ENCODE assay signal across 25 cellular contexts in the genomic region with DNA sequence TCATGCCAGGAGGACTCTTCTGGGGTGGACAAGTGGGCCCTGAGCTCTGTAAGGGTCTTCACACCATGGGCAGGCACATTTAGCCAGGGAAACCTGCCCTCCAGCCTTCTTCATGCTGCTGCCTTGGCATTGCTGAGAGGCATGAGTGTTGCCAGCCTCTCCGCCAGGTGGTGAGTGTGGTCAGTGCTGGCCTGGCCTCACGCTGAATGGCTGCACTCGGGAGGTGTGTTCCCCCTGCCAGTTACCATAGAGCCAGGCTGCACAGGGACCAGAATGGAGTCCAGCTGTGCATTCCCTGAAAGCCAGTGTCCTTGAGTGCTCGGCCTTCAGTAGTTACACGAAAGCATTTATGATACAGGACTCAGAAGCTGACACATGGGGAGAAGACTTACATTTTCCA.
DNase-seq lines count a peak whose midpoint lies in the region; ATAC-seq and TF ChIP-seq lines count a peak whose summit lies in the region.
"Had no signal": no experiment of that assay in that cellular context is flagged by ENCODE, and none has a peak within 500 bp of the region (broad histone marks: within the 10 kb centered on the region; RNA-seq: fewer than 3 reads in every experiment).

No MANE protein-coding gene starts in this region.

- H3K9me3 ChIP-seq in neural cell (ENCODE audit: low read length), result no peaks in the 10 kb centered on the region
- H3K9me3 ChIP-seq: BE2C, esophagus squamous epithelium had no signal

- H3K9ac ChIP-seq in neural cell (ENCODE audit: low read length), result no peak overlapping the region
- H3K9ac ChIP-seq: KMS-11 had no signal

- DNase-seq in G401 (ENCODE audit: low spot score) (peak; percentile 79), NCI-H146 treated with DMSO at 0.1 percent for 48 hours (lab: John Stamatoyannopoulos, UW; ENCODE audit: unreplicated experiment) (peak; percentile 92), cerebellar nuclear complex (lab: John Stamatoyannopoulos, UW) (peak; percentile 8 to 24), islet precursor cell (no peak)
- DNase-seq in activated CD8-positive, alpha-beta memory T cell treated with anti-CD3 and anti-CD28 coated beads, Interleukin-2, amount 50 U/mL, for 48 hours, result no peak
- DNase-seq: activated CD4-positive, alpha-beta T cell treated with anti-CD3 and anti-CD28 coated beads, Interleukin-2, amount 50 U/mL, for 4 hours; activated naive CD4-positive, alpha-beta T cell treated with anti-CD3 and anti-CD28 coated beads, Interleukin-2, amount 50 U/mL, for 16 hours; amygdala; BE2C; CD8-positive, alpha-beta memory T cell; dermis blood vessel endothelial cell; esophagus squamous epithelium; foreskin melanocyte; H7; hippocampal formation; naive B cell; NCI-H1694 treated with DMSO at 0.1 percent for 48 hours; NCI-H524 treated with DMSO at 0.1 percent for 48 hours; RPMI8226; stimulated activated CD4-positive, alpha-beta T cell treated with anti-CD3 and anti-CD28 coated beads, Interleukin-2, amount 100 ng/mL, for 48 hours had no signal

- no peak overlapping the region for H3K27ac ChIP-seq in neural cell (ENCODE audit: low read length)
- H3K27ac ChIP-seq: esophagus squamous epithelium, KMS-11, SK-N-MC had no signal

- no peaks in the 10 kb centered on the region for H3K79me2 ChIP-seq in neural cell (replicated peaks; ENCODE audit: insufficient read depth, low read length)

- H3K4me2 ChIP-seq in neural cell (ENCODE audit: low read length), result no peak overlapping the region
- H3K4me2 ChIP-seq: KMS-11 had no signal

- TF ChIP-seq EP300 in neural cell (conservative IDR thresholded peaks at IDR 0.05; ENCODE audit: poor library complexity, severe bottlenecking), result no peak

- H4K20me1 ChIP-seq in neural cell (ENCODE audit: insufficient read depth), result no peaks in the 10 kb centered on the region

- H2AFZ ChIP-seq in neural cell (ENCODE audit: low read depth, low read length), result no peak overlapping the region

- no peak for TF ChIP-seq CTCF in neural cell (IDR thresholded peaks at IDR 0.05; ENCODE audit: poor library complexity, severe bottlenecking)

- peaks cover 10% of the 10 kb centered on the region for H3K36me3 ChIP-seq in neural cell (ENCODE audit: insufficient read depth, low read length)
- H3K36me3 ChIP-seq: BE2C had no signal

- ATAC-seq in HG03139 (IDR thresholded peaks at IDR 0.05; ENCODE audit: unreplicated experiment) (no peak), HG03342 (IDR thresholded peaks at IDR 0.05; ENCODE audit: unreplicated experiment) (no peak)

- H3K9me2 ChIP-seq in neural cell (ENCODE audit: insufficient read depth, low read length), result no peaks in the 10 kb centered on the region

- no peaks in the 10 kb centered on the region for H3F3A ChIP-seq in neural cell (ENCODE audit: insufficient read depth, low read length, poor library complexity, severe bottlenecking)

- no peak overlapping the region for H3K4me3 ChIP-seq in neural cell (ENCODE audit: low read length)
- H3K4me3 ChIP-seq: esophagus squamous epithelium, SK-N-MC had no signal

- no peaks in the 10 kb centered on the region for H3K27me3 ChIP-seq in neural cell (ENCODE audit: insufficient read depth, low read depth, low read length)
- H3K27me3 ChIP-seq: BE2C, esophagus squamous epithelium had no signal

- TF ChIP-seq RAD21 in neural cell (conservative IDR thresholded peaks at IDR 0.05), result no peak

- in situ Hi-C loops in G401 (cut with HindIII; ENCODE audit: low sequenced_read_pairs), result no loop called here

TF ChIP-seq in neural cell, 6 proteins besides CTCF, POLR2A, EP300 and RAD21:
- TF ChIP-seq MXI1 (conservative IDR thresholded peaks at IDR 0.05; ENCODE audit: poor library complexity, severe bottlenecking), result no peak
- TF ChIP-seq, protein P1, sequence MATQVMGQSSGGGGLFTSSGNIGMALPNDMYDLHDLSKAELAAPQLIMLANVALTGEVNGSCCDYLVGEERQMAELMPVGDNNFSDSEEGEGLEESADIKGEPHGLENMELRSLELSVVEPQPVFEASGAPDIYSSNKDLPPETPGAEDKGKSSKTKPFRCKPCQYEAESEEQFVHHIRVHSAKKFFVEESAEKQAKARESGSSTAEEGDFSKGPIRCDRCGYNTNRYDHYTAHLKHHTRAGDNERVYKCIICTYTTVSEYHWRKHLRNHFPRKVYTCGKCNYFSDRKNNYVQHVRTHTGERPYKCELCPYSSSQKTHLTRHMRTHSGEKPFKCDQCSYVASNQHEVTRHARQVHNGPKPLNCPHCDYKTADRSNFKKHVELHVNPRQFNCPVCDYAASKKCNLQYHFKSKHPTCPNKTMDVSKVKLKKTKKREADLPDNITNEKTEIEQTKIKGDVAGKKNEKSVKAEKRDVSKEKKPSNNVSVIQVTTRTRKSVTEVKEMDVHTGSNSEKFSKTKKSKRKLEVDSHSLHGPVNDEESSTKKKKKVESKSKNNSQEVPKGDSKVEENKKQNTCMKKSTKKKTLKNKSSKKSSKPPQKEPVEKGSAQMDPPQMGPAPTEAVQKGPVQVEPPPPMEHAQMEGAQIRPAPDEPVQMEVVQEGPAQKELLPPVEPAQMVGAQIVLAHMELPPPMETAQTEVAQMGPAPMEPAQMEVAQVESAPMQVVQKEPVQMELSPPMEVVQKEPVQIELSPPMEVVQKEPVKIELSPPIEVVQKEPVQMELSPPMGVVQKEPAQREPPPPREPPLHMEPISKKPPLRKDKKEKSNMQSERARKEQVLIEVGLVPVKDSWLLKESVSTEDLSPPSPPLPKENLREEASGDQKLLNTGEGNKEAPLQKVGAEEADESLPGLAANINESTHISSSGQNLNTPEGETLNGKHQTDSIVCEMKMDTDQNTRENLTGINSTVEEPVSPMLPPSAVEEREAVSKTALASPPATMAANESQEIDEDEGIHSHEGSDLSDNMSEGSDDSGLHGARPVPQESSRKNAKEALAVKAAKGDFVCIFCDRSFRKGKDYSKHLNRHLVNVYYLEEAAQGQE (IDR thresholded peaks at IDR 0.05; ENCODE audit: borderline replicate concordance), result no peak
- TF ChIP-seq TAF1 (IDR thresholded peaks at IDR 0.05; ENCODE audit: low read depth), result no peak
- TF ChIP-seq POLR2AphosphoS5 (IDR thresholded peaks at IDR 0.05), result peak; percentile 16
- TF ChIP-seq SMC3 (conservative IDR thresholded peaks at IDR 0.05; ENCODE audit: poor library complexity), result no peak
- no peak for TF ChIP-seq EZH2 (IDR thresholded peaks at IDR 0.05; ENCODE audit: borderline replicate concordance, insufficient read depth, low read length, poor library complexity, severe bottlenecking)

Comparison
In these comparisons a context has a peak if more than half of its experiments do, and no peak if none do; other contexts are left out.
1. DNase-seq: peak in G401 (single experiment), NCI-H146 treated with DMSO at 0.1 percent for 48 hours (single experiment) and cerebellar nuclear complex (2 of 2); none in activated CD8-positive, alpha-beta memory T cell treated with anti-CD3 and anti-CD28 coated beads, Interleukin-2, amount 50 U/mL, for 48 hours (single experiment) and islet precursor cell (single experiment).